15 cellular contexts compared by ENCODE assay signal in genomic region chr11:12206529-12206928, GRCh38.
DNase-seq lines count a peak whose midpoint lies in the region; ATAC-seq and TF ChIP-seq lines count a peak whose summit lies in the region.
"Had no signal": no experiment of that assay in that cellular context is flagged by ENCODE, and none has a peak within 500 bp of the region (broad histone marks: within the 10 kb centered on the region; RNA-seq: fewer than 3 reads in every experiment).

No MANE protein-coding gene starts in this region.

- H3K4me1 ChIP-seq in heart right ventricle, result peaks cover under 1 to 19% (median 8%) of the 10 kb centered on the region in 9 donors
- H3K4me1 ChIP-seq in testis, result peaks cover 6% of the 10 kb centered on the region

- H3K36me3 ChIP-seq in heart right ventricle, result peaks cover 0 to 74% (median 26%) of the 10 kb centered on the region in 9 donors
- no peaks in the 10 kb centered on the region for H3K36me3 ChIP-seq in testis (ENCODE audit: low read depth, missing control alignments)

- H3K27me3 ChIP-seq in heart right ventricle, result no peaks in the 10 kb centered on the region
- H3K27me3 ChIP-seq in testis, result no peaks in the 10 kb centered on the region
- H3K27me3 ChIP-seq: BLaER1 treated with 17β-estradiol and CSF1 and Interleukin-3, amounts not matched to agents 10 nM and 100 nM had no signal

- no peak for TF ChIP-seq CTCF in heart right ventricle (IDR thresholded peaks at IDR 0.05)
- TF ChIP-seq CTCF in testis (IDR thresholded peaks at IDR 0.05), result no peak

- H3K27me3 Mint-ChIP-seq in stimulated activated naive CD8-positive, alpha-beta T cell treated with anti-CD3 and anti-CD28 coated beads, Interleukin-15, Interleukin-2, amounts not matched to agents 100 ng/mL and 50 ng/mL, for 24 hours, result no peaks in the 10 kb centered on the region
- H3K27me3 Mint-ChIP-seq in activated T-helper 1 cell treated with anti-CD3 and anti-CD28 coated beads, Interleukin-12 subunit alpha, Interleukin-12 subunit beta, Interleukin-2, Interleukin-4 antibody, amounts not matched to agents 30 ng/mL and 10 ng/mL and 1 ng/mL, durations not matched to agents 14 hours and 24 hours and 36 hours (ENCODE audit: insufficient read depth), result no peaks in the 10 kb centered on the region

- no peak for ATAC-seq in stimulated activated naive CD8-positive, alpha-beta T cell treated with anti-CD3 and anti-CD28 coated beads, Interleukin-15, Interleukin-2, amounts not matched to agents 100 U/mL and 50 U/mL, for 24 hours
- peak in 5 of 8 donors; percentile 40 to 76 (median 44) for ATAC-seq in heart right ventricle

- no peak overlapping the region for H3K4me3 ChIP-seq in heart right ventricle
- no peak overlapping the region for H3K4me3 ChIP-seq in testis
- H3K4me3 ChIP-seq: BLaER1 treated with 17β-estradiol and CSF1 and Interleukin-3, amounts not matched to agents 10 nM and 100 nM had no signal

- H3K4me1 Mint-ChIP-seq in stimulated activated naive CD8-positive, alpha-beta T cell treated with anti-CD3 and anti-CD28 coated beads, Interleukin-15, Interleukin-2, amounts not matched to agents 100 ng/mL and 50 ng/mL, for 24 hours (ENCODE audit: low read depth), result peaks cover 83% of the 10 kb centered on the region
- peaks cover 85% of the 10 kb centered on the region for H3K4me1 Mint-ChIP-seq in activated T-helper 1 cell treated with anti-CD3 and anti-CD28 coated beads, Interleukin-12 subunit alpha, Interleukin-12 subunit beta, Interleukin-2, Interleukin-4 antibody, amounts not matched to agents 30 ng/mL and 10 ng/mL and 1 ng/mL, durations not matched to agents 14 hours and 24 hours and 36 hours (ENCODE audit: low read depth)

- peaks cover 11% of the 10 kb centered on the region for H3K9me3 Mint-ChIP-seq in stimulated activated naive CD8-positive, alpha-beta T cell treated with anti-CD3 and anti-CD28 coated beads, Interleukin-15, Interleukin-2, amounts not matched to agents 100 ng/mL and 50 ng/mL, for 24 hours
- peaks cover 20% of the 10 kb centered on the region for H3K9me3 Mint-ChIP-seq in activated T-helper 1 cell treated with anti-CD3 and anti-CD28 coated beads, Interleukin-12 subunit alpha, Interleukin-12 subunit beta, Interleukin-2, Interleukin-4 antibody, amounts not matched to agents 30 ng/mL and 10 ng/mL and 1 ng/mL, durations not matched to agents 14 hours and 24 hours and 36 hours

- H3K27ac ChIP-seq in heart right ventricle (no peak overlapping the region), testis (no peak overlapping the region)
- H3K27ac ChIP-seq: BLaER1 treated with 17β-estradiol and CSF1 and Interleukin-3, amounts not matched to agents 10 nM and 100 nM had no signal

- peaks cover 86% of the 10 kb centered on the region for H3K36me3 Mint-ChIP-seq in stimulated activated naive CD8-positive, alpha-beta T cell treated with anti-CD3 and anti-CD28 coated beads, Interleukin-15, Interleukin-2, amounts not matched to agents 100 ng/mL and 50 ng/mL, for 24 hours (ENCODE audit: low read depth)
- H3K36me3 Mint-ChIP-seq in activated T-helper 1 cell treated with anti-CD3 and anti-CD28 coated beads, Interleukin-12 subunit alpha, Interleukin-12 subunit beta, Interleukin-2, Interleukin-4 antibody, amounts not matched to agents 30 ng/mL and 10 ng/mL and 1 ng/mL, durations not matched to agents 14 hours and 24 hours and 36 hours (ENCODE audit: low read depth), result peaks cover 92% of the 10 kb centered on the region

- WGBS in heart right ventricle, 2 donors, result 62 to 88% methylated on average over 3 of the region's 3 CpGs
- 83 to 87% methylated on average over 3 of the region's 3 CpGs for WGBS in testis, 2 donors

- peak overlapping the region; percentile 94 for H3K27ac Mint-ChIP-seq in stimulated activated naive CD8-positive, alpha-beta T cell treated with anti-CD3 and anti-CD28 coated beads, Interleukin-15, Interleukin-2, amounts not matched to agents 100 ng/mL and 50 ng/mL, for 24 hours
- H3K27ac Mint-ChIP-seq in activated T-helper 1 cell treated with anti-CD3 and anti-CD28 coated beads, Interleukin-12 subunit alpha, Interleukin-12 subunit beta, Interleukin-2, Interleukin-4 antibody, amounts not matched to agents 30 ng/mL and 10 ng/mL and 1 ng/mL, durations not matched to agents 14 hours and 24 hours and 36 hours, result peak overlapping the region; percentile 93

- H3K9me3 ChIP-seq in heart right ventricle (no peaks in the 10 kb centered on the region), testis (no peaks in the 10 kb centered on the region)

- H3K4me3 Mint-ChIP-seq in stimulated activated naive CD8-positive, alpha-beta T cell treated with anti-CD3 and anti-CD28 coated beads, Interleukin-15, Interleukin-2, amounts not matched to agents 100 ng/mL and 50 ng/mL, for 24 hours, result peak overlapping the region; percentile 49
- peak overlapping the region; percentile 68 for H3K4me3 Mint-ChIP-seq in activated T-helper 1 cell treated with anti-CD3 and anti-CD28 coated beads, Interleukin-12 subunit alpha, Interleukin-12 subunit beta, Interleukin-2, Interleukin-4 antibody, amounts not matched to agents 30 ng/mL and 10 ng/mL and 1 ng/mL, durations not matched to agents 14 hours and 24 hours and 36 hours

- DNase-seq in stimulated activated naive CD8-positive, alpha-beta T cell treated with anti-CD3 and anti-CD28 coated beads, Interleukin-15, Interleukin-2, amounts not matched to agents 100 U/mL and 50 U/mL, for 24 hours, result no peak
- DNase-seq in activated T-helper 1 cell treated with anti-CD3 and anti-CD28 coated beads, Interleukin-12 subunit alpha, Interleukin-12 subunit beta, Interleukin-2, Interleukin-4 antibody, amounts not matched to agents 30 ng/mL and 10 ng/mL and 1 ng/mL, durations not matched to agents 14 hours and 24 hours and 36 hours (ENCODE audit: low spot score), result no peak
- no peak for DNase-seq in heart right ventricle
- no peak for DNase-seq in NCI-H2107 treated with DMSO at 0.1 percent for 48 hours (lab: John Stamatoyannopoulos, UW; ENCODE audit: unreplicated experiment)
- no peak for DNase-seq in testis
- DNase-seq in NCI-H446 treated with DMSO at 0.1 percent for 48 hours (lab: John Stamatoyannopoulos, UW), result no peak
- no peak for DNase-seq in ecto neural progenitor cell (ENCODE audit: low spot score)
- DNase-seq: activated CD8-positive, alpha-beta memory T cell treated with anti-CD3 and anti-CD28 coated beads, Interleukin-2, amount 50 U/mL, for 4 hours; GF-D8; NCI-H1105; stimulated activated CD4-positive, alpha-beta T cell treated with anti-CD3 and anti-CD28 coated beads, Interleukin-2, amount 100 ng/mL, for 48 hours; stimulated activated naive CD4-positive, alpha-beta T cell treated with Interleukin-2 at 50 U/mL for 16 hours; T1000 had no signal

- intact Hi-C loops in activated T-helper 1 cell treated with anti-CD3 and anti-CD28 coated beads, Interleukin-12 subunit alpha, Interleukin-12 subunit beta, Interleukin-2, Interleukin-4 antibody, amounts not matched to agents 30 ng/mL and 10 ng/mL and 1 ng/mL, durations not matched to agents 14 hours and 24 hours and 36 hours (cut with micrococcal nuclease), result no loop called here
- intact Hi-C loops in heart right ventricle (cut with DNase I) (no loop called here), testis (cut with DNase I; ENCODE audit: low total_unique reads) (no loop called here)

- TF ChIP-seq POLR2A in testis (IDR thresholded peaks at IDR 0.05), result no peak
